ENCODE assay signal across 8 cellular contexts in genomic region chr1:28506907-28507246, GRCh38. TPM values are rescaled to one million over a fixed set of nuclear protein-coding genes. Genes with fewer than 3 reads are reported as not detected.
DNase-seq lines count a peak whose midpoint lies in the region; ATAC-seq and TF ChIP-seq lines count a peak whose summit lies in the region.

No MANE protein-coding gene starts in this region.

- H3K4me3 ChIP-seq in left ventricle myocardium inferior (peak overlapping the region; percentile 86), body of pancreas (peak overlapping the region; percentile 61 to 86), mononuclear cell (ENCODE audit: low read length) (peak overlapping the region; percentile 88), aorta (ENCODE audit: low read length in 2 of 2) (peak overlapping the region; percentile 87 to 88)

- no peak for TF ChIP-seq CTCF in left ventricle myocardium inferior (IDR thresholded peaks at IDR 0.05; ENCODE audit: borderline replicate concordance)
- no peak for TF ChIP-seq CTCF in body of pancreas (IDR thresholded peaks at IDR 0.05)

- in situ Hi-C loops in G401 (cut with HindIII; ENCODE audit: low sequenced_read_pairs) = no loop called here

- intact Hi-C loops in left ventricle myocardium inferior (cut with micrococcal nuclease) (no loop called here), cardiac septum (cut with DNase I) (loop anchor here (2.0 to 5.0 kb wide), 3 partner anchors 74 to 260 kb away; partner anchors contain the start of gene YTHDF2), body of pancreas (cut with DNase I) (loop anchor here (10.0 kb wide), 1 partner anchor 262 kb away; no protein-coding TSS in a partner anchor), aorta (cut with DNase I) (loop anchor here (5.0 to 10.0 kb wide), 3 partner anchors 72 to 142 kb away; partner anchors contain the start of gene PHACTR4 (in 1 of the 2))

- H3K27ac ChIP-seq in left ventricle myocardium inferior (replicated peaks) (peak overlapping the region; percentile 96), body of pancreas (peak overlapping the region in 3 of 4 donors; percentile 79 to 87 (median 82)), aorta (ENCODE audit: low read depth in 1 of 2, low read length in 2 of 2) (peak overlapping the region in 1 of 2 donors; percentile 59)

- TF ChIP-seq POLR2A in body of pancreas (IDR thresholded peaks at IDR 0.05) = no peak

- ATAC-seq in body of pancreas (no peak), aorta (ENCODE audit: low FRiP score) (no peak)

- no peak for DNase-seq in left ventricle myocardium inferior
- DNase-seq in cardiac septum (ENCODE audit: low spot score) = no peak
- DNase-seq in body of pancreas = no peak
- peak in 1 of 2 donors; percentile 52 for DNase-seq in aorta
- no peak for DNase-seq in NCI-H2171 treated with DMSO at 0.1 percent for 48 hours (lab: John Stamatoyannopoulos, UW)
- DNase-seq in G401 (ENCODE audit: low spot score) = no peak
- no peak for DNase-seq in NCI-H187 (lab: John Stamatoyannopoulos, UW)

- H3K4me1 ChIP-seq in left ventricle myocardium inferior (peaks cover 62% of the 10 kb centered on the region), body of pancreas (peaks cover 41% of the 10 kb centered on the region), mononuclear cell (ENCODE audit: insufficient read depth, low read length) (peaks cover 58% of the 10 kb centered on the region), aorta (ENCODE audit: control insufficient read depth in 1 of 2, insufficient read depth in 2 of 2, low read length in 2 of 2) (no peaks in the 10 kb centered on the region)

- H3K9me3 ChIP-seq in left ventricle myocardium inferior (replicated peaks) = no peaks in the 10 kb centered on the region
- no peaks in the 10 kb centered on the region for H3K9me3 ChIP-seq in body of pancreas
- H3K9me3 ChIP-seq in mononuclear cell (ENCODE audit: low read depth, low read length) = no peaks in the 10 kb centered on the region
- H3K9me3 ChIP-seq in aorta (ENCODE audit: control insufficient read depth, low read length) = no peaks in the 10 kb centered on the region

- H3K27me3 ChIP-seq in left ventricle myocardium inferior (ENCODE audit: low read depth) = no peaks in the 10 kb centered on the region
- no peaks in the 10 kb centered on the region for H3K27me3 ChIP-seq in body of pancreas
- no peaks in the 10 kb centered on the region for H3K27me3 ChIP-seq in mononuclear cell (ENCODE audit: insufficient read depth, low read length)
- no peaks in the 10 kb centered on the region for H3K27me3 ChIP-seq in aorta (ENCODE audit: control insufficient read depth in 1 of 2, insufficient read depth in 2 of 2, low read length in 1 of 2)

- H3K36me3 ChIP-seq in left ventricle myocardium inferior (peaks cover 41% of the 10 kb centered on the region), body of pancreas (replicated peaks in 1 of 2; ENCODE audit: insufficient read depth in 1 of 2, low read depth in 2 of 2) (peaks cover 0 to 13% of the 10 kb centered on the region in 2 donors), aorta (ENCODE audit: control insufficient read depth in 1 of 2, insufficient read depth in 2 of 2, low read length in 1 of 2) (peaks cover 3 to 5% of the 10 kb centered on the region in 2 donors)

- WGBS in body of pancreas, 2 donors = 1 to 3% methylated on average over 14 of the region's 14 CpGs
- 4 to 6% methylated on average over 14 of the region's 14 CpGs for WGBS in aorta, 2 donors

RNA-seq across cellular contexts. Expression of gene RCC1, which starts 1.0 kb away (rescaled TPM):
- total RNA-seq in left ventricle myocardium inferior (6.3 TPM), cardiac septum (4.1 TPM), body of pancreas (10 to 100 TPM; 10.1 to 23.4 TPM), mononuclear cell (13.0 TPM), aorta (10 to 100 TPM in 1 of 2 donors, 1 to 10 TPM in 1; 9.0 to 10.0 TPM)
- 10 to 100 TPM in 1 of 2 donors, 1 to 10 TPM in 1; 9.0 to 17.0 TPM for polyA plus RNA-seq in aorta
- 116 and 139 TPM in 2 replicates for total RNA-seq in G401 (2014; rRNA removed; shearing (Covaris generic))

RNA-seq across cellular contexts. Expression of gene TRNAU1AP, which starts 46.0 kb away (rescaled TPM):
- 13.0 TPM for total RNA-seq in left ventricle myocardium inferior
- total RNA-seq in cardiac septum = 17.6 TPM
- total RNA-seq in body of pancreas = 10 to 100 TPM in 1 of 2 donors, 1 to 10 TPM in 1; 8.9 to 14.3 TPM
- total RNA-seq in mononuclear cell = 20.0 TPM
- total RNA-seq in aorta = 10 to 100 TPM; 19.8 to 30.9 TPM
- 10 to 100 TPM; 34.9 to 39.2 TPM for polyA plus RNA-seq in aorta
- 20.2 and 35.6 TPM in 2 replicates for total RNA-seq in G401 (2014; rRNA removed; shearing (Covaris generic))
